Comparison of ENCODE assay signal across 20 cellular contexts in the genomic region with DNA sequence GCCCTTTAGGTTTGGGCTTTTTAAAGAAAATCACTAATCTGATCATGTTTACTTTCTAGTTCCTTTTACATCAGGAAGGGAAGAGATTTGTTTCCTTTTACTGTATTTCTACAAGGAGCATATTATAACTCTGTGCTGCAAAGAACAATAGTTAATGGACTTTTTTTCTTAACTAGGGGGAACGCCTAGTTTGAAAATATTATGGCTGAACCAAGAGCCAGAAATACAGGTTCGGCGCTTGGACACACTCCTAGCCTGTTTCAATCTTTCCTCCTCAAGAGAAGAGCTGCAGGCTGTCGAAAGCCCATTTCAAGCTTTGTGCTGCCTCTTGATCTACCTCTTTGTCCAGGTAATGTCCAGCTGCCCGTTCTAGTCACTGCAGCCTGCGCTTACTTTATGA. TPM values are rescaled to one million over a fixed set of nuclear protein-coding genes. Genes with fewer than 3 reads are reported as not detected.
A peak's percentile ranks its signal among the peaks of the same experiment; 100 is the strongest.
DNase-seq lines count a peak whose midpoint lies in the region; ATAC-seq, FAIRE-seq and TF ChIP-seq lines count a peak whose summit lies in the region.
"Had no signal": no experiment of that assay in that cellular context is flagged by ENCODE, and none has a peak within 500 bp of the region (broad histone marks: within the 10 kb centered on the region; RNA-seq: fewer than 3 reads in every experiment).

No MANE protein-coding gene starts in this region.

- BruUV-seq in endothelial cell of umbilical vein (replicated peaks; lab: Mats Ljungman, UMichigan), result no TSS peak

- H3K4me1 ChIP-seq in endothelial cell of umbilical vein (ENCODE audit: control insufficient read depth, extremely low read depth, insufficient read depth, low read length) (peaks cover 17% of the 10 kb centered on the region), esophagus squamous epithelium (peaks cover 5 to 39% (median 10%) of the 10 kb centered on the region in 3 donors), suprapubic skin (peaks cover 16% of the 10 kb centered on the region), psoas muscle (peaks cover 4% of the 10 kb centered on the region)
- H3K4me1 ChIP-seq: BE2C, HAP-1 had no signal

- CTCF ChIA-PET in endothelial cell of umbilical vein (lab: Charles Lee), result no interaction called here

- 62 to 81% methylated on average over 6 of the region's 6 CpGs for WGBS in esophagus squamous epithelium, 2 donors
- WGBS in suprapubic skin, result 66% methylated on average over 6 of the region's 6 CpGs
- WGBS in psoas muscle, 3 donors, result 71 to 75% (median 71%) methylated on average over 6 of the region's 6 CpGs

- H3K36me3 ChIP-seq in endothelial cell of umbilical vein (ENCODE audit: control insufficient read depth in 2 of 2, extremely low read depth in 1 of 2, insufficient read depth in 2 of 2, low read length in 2 of 2) (peaks cover under 1 to 10% of the 10 kb centered on the region in 2 experiments), esophagus squamous epithelium (peaks cover 0 to 62% (median 19%) of the 10 kb centered on the region in 3 donors), suprapubic skin (peaks cover 39% of the 10 kb centered on the region), psoas muscle (ENCODE audit: insufficient read depth in 1 of 2, low read depth in 1 of 2) (peaks cover 5 to 45% of the 10 kb centered on the region in 2 donors)

- TF ChIP-seq EP300 in suprapubic skin (IDR thresholded peaks at IDR 0.05), result no peak

- no peak overlapping the region for H3K4me3 ChIP-seq in endothelial cell of umbilical vein (replicated peaks in 1 of 3; ENCODE audit: insufficient read depth in 1 of 3, low read depth in 1 of 3, low read length in 3 of 3)
- no peak overlapping the region for H3K4me3 ChIP-seq in esophagus squamous epithelium
- no peak overlapping the region for H3K4me3 ChIP-seq in suprapubic skin
- no peak overlapping the region for H3K4me3 ChIP-seq in psoas muscle
- H3K4me3 ChIP-seq: GM23248, HAP-1 had no signal

- TF ChIP-seq CTCF in endothelial cell of umbilical vein (IDR thresholded peaks at IDR 0.05; ENCODE audit: extremely low read depth in 1 of 2, insufficient read depth in 1 of 2, low read depth in 1 of 2, low read length in 2 of 2) (no peak), esophagus squamous epithelium (IDR thresholded peaks at IDR 0.05) (no peak), suprapubic skin (IDR thresholded peaks at IDR 0.05) (no peak), psoas muscle (IDR thresholded peaks at IDR 0.05) (no peak)

- DNase-seq in endothelial cell of umbilical vein (ENCODE audit: low read depth, low spot score), result peak; percentile 25
- no peak for DNase-seq in esophagus squamous epithelium (lab: John Stamatoyannopoulos, UW)
- DNase-seq in suprapubic skin (ENCODE audit: low spot score in 2 of 2), result no peak
- DNase-seq in psoas muscle, result no peak
- no peak for DNase-seq in NCI-H2171 treated with DMSO at 0.1 percent for 48 hours (lab: John Stamatoyannopoulos, UW)
- DNase-seq: BE2C; C1 segment of cervical spinal cord; CD8-positive, alpha-beta memory T cell; COR-L47; DMS 273 treated with DMSO at 0.1 percent for 48 hours; DMS53; DND-41; EL had no signal

- no peaks in the 10 kb centered on the region for H4K20me1 ChIP-seq in endothelial cell of umbilical vein (replicated peaks; ENCODE audit: control insufficient read depth, extremely low read depth, insufficient read depth, low read length)

- no peak for FAIRE-seq in endothelial cell of umbilical vein (lab: Jason Lieb, UNC)
- FAIRE-seq: A204.1, G401.6, GM12891, GM19239 had no signal

- intact Hi-C loops in endothelial cell of umbilical vein (cut with micrococcal nuclease), result loop anchor here (5.0 kb wide), 1 partner anchor 89 kb away; no protein-coding TSS in a partner anchor
- intact Hi-C loops in esophagus squamous epithelium (cut with DNase I), result no loop called here
- intact Hi-C loops in psoas muscle (cut with DNase I), result no loop called here

- TF ChIP-seq POLR2A in endothelial cell of umbilical vein (IDR thresholded peaks at IDR 0.05; ENCODE audit: low read depth, low read length), result no peak
- TF ChIP-seq POLR2A in esophagus squamous epithelium (IDR thresholded peaks at IDR 0.05), result no peak
- no peak for TF ChIP-seq POLR2A in suprapubic skin (IDR thresholded peaks at IDR 0.05)

- no peak overlapping the region for H3K4me2 ChIP-seq in endothelial cell of umbilical vein (ENCODE audit: insufficient read depth, low read length)

- H3K79me2 ChIP-seq in endothelial cell of umbilical vein (ENCODE audit: control insufficient read depth, insufficient read depth, low read length), result peaks cover 7% of the 10 kb centered on the region

- POLR2A ChIA-PET in endothelial cell of umbilical vein (lab: Charles Lee), result no interaction called here

- no peaks in the 10 kb centered on the region for H3K27me3 ChIP-seq in endothelial cell of umbilical vein (ENCODE audit: control insufficient read depth in 2 of 2, insufficient read depth in 2 of 2, low read length in 2 of 2)
- no peaks in the 10 kb centered on the region for H3K27me3 ChIP-seq in esophagus squamous epithelium
- H3K27me3 ChIP-seq in suprapubic skin, result no peaks in the 10 kb centered on the region
- H3K27me3 ChIP-seq in psoas muscle (ENCODE audit: insufficient read depth in 3 of 3, low read length in 2 of 3), result no peaks in the 10 kb centered on the region
- H3K27me3 ChIP-seq: BE2C had no signal

- H3K9me1 ChIP-seq in endothelial cell of umbilical vein (replicated peaks; ENCODE audit: control insufficient read depth, extremely low read depth, insufficient read depth, low read length), result no peaks in the 10 kb centered on the region

- ATAC-seq in GM19324 (IDR thresholded peaks at IDR 0.05; ENCODE audit: low FRiP score, unreplicated experiment), result no peak
- no peak for ATAC-seq in psoas muscle

- H3K9me3 ChIP-seq in endothelial cell of umbilical vein (replicated peaks; ENCODE audit: control insufficient read depth, insufficient read depth, low read length), result no peaks in the 10 kb centered on the region
- peaks cover 0 to 9% (median 0%) of the 10 kb centered on the region in 3 donors for H3K9me3 ChIP-seq in esophagus squamous epithelium
- H3K9me3 ChIP-seq in suprapubic skin, result no peaks in the 10 kb centered on the region
- H3K9me3 ChIP-seq in psoas muscle, result no peaks in the 10 kb centered on the region
- H3K9me3 ChIP-seq: BE2C, HAP-1 had no signal

- H3K9ac ChIP-seq in endothelial cell of umbilical vein (replicated peaks; ENCODE audit: extremely low read depth, insufficient read depth, low read length), result no peak overlapping the region
- H3K9ac ChIP-seq: GM23248 had no signal

- dilution Hi-C loops in endothelial cell of umbilical vein (cut with MboI; ENCODE audit: extremely low pct_ligation_motif_present, low sequenced_read_pairs), result no loop called here

- no peak overlapping the region for H2AFZ ChIP-seq in endothelial cell of umbilical vein (ENCODE audit: low read depth, low read length)
- H2AFZ ChIP-seq: GM23248 had no signal

- H3K27ac ChIP-seq in endothelial cell of umbilical vein (ENCODE audit: insufficient read depth, low read depth, low read length) (no peak overlapping the region), esophagus squamous epithelium (peak overlapping the region in 3 of 4 donors; percentile 22 to 54 (median 40)), suprapubic skin (peak overlapping the region; percentile 43), psoas muscle (no peak overlapping the region)
- H3K27ac ChIP-seq: GM23248 had no signal

TF ChIP-seq in endothelial cell of umbilical vein, 7 proteins besides CTCF, POLR2A, EP300 and RAD21:
- TF ChIP-seq POLR2AphosphoS5 (IDR thresholded peaks at IDR 0.05; ENCODE audit: insufficient read depth, low read depth, low read length), result no peak
- TF ChIP-seq GATA2 (IDR thresholded peaks at IDR 0.05; ENCODE audit: insufficient read depth, insufficient read length, low read depth, low read length), result no peak
- no peak for TF ChIP-seq MYC (IDR thresholded peaks at IDR 0.05; ENCODE audit: low read depth, low read length)
- TF ChIP-seq JUN (IDR thresholded peaks at IDR 0.05; ENCODE audit: borderline replicate concordance, insufficient read depth, insufficient read length, low read depth), result no peak
- TF ChIP-seq EZH2 (IDR thresholded peaks at IDR 0.05; ENCODE audit: borderline replicate concordance, low read depth, low read length, severe bottlenecking), result no peak
- TF ChIP-seq, protein P1, sequence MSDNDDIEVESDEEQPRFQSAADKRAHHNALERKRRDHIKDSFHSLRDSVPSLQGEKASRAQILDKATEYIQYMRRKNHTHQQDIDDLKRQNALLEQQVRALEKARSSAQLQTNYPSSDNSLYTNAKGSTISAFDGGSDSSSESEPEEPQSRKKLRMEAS (IDR thresholded peaks at IDR 0.05; ENCODE audit: insufficient read depth, insufficient read length), result no peak
- TF ChIP-seq FOS (IDR thresholded peaks at IDR 0.05; ENCODE audit: borderline replicate concordance, insufficient read depth, low read length), result no peak

RNA-seq across cellular contexts. Expression of a gene that starts 41.4 kb away (rescaled TPM):
- 28.1 and 28.2 TPM in 2 replicates for total RNA-seq in endothelial cell of umbilical vein
- polyA plus RNA-seq in endothelial cell of umbilical vein, result 9.9 and 10.8 TPM in 2 replicates
- polyA plus RNA-seq in endothelial cell of umbilical vein (2011; cell fraction: cytosol; rRNA removed), result 7.7 and 9.2 TPM in 2 replicates
- polyA plus RNA-seq in endothelial cell of umbilical vein (2011; cell fraction: nucleus; rRNA removed), result 24.8 and 25.3 TPM in 2 replicates
- 17.0 and 20.3 TPM in 2 replicates for polyA plus RNA-seq in endothelial cell of umbilical vein (2012)
- polyA minus RNA-seq in endothelial cell of umbilical vein, result 33.3 and 42.2 TPM in 2 replicates
- polyA minus RNA-seq in endothelial cell of umbilical vein (2011; cell fraction: cytosol; rRNA and poly(A)+ RNA removed), result 4.5 TPM
- polyA minus RNA-seq in endothelial cell of umbilical vein (2011; cell fraction: nucleus; rRNA and poly(A)+ RNA removed), result 44.1 and 70.7 TPM in 2 replicates
- 10 to 100 TPM in 3 of 4 donors, 1 to 10 TPM in 1; 8.4 to 25.6 (median 12.9) TPM for total RNA-seq in esophagus squamous epithelium
- 10 to 100 TPM; 19.9 to 55.4 (median 27.6) TPM for total RNA-seq in suprapubic skin
- 10 to 100 TPM; 17.2 to 24.2 (median 23.7) TPM for total RNA-seq in psoas muscle
- polyA plus RNA-seq in psoas muscle, result 10 to 100 TPM in 1 of 3 donors, 1 to 10 TPM in 2; 9.2 to 19.4 (median 9.4) TPM

RNA-seq across cellular contexts. Expression of a gene that starts 57.1 kb away (rescaled TPM):
- total RNA-seq in endothelial cell of umbilical vein, result 2.0 and 2.3 TPM in 2 replicates
- polyA plus RNA-seq in endothelial cell of umbilical vein, result 1.4 and 1.7 TPM in 2 replicates
- 1.1 and 1.8 TPM in 2 replicates for polyA plus RNA-seq in endothelial cell of umbilical vein (2011; cell fraction: cytosol; rRNA removed)
- 4.3 and 4.9 TPM in 2 replicates for polyA plus RNA-seq in endothelial cell of umbilical vein (2011; cell fraction: nucleus; rRNA removed)
- polyA plus RNA-seq in endothelial cell of umbilical vein (2012), result 1.4 and 2.2 TPM in 2 replicates
- polyA minus RNA-seq in endothelial cell of umbilical vein, result 0.83 and 1.1 TPM in 2 replicates
- polyA minus RNA-seq in endothelial cell of umbilical vein (2011; cell fraction: cytosol; rRNA and poly(A)+ RNA removed), result not detected
- polyA minus RNA-seq in endothelial cell of umbilical vein (2011; cell fraction: nucleus; rRNA and poly(A)+ RNA removed), result 0.77 and 1.9 TPM in 2 replicates
- 10 to 100 TPM in 3 of 4 donors, 1 to 10 TPM in 1; 8.3 to 37.6 (median 15.1) TPM for total RNA-seq in esophagus squamous epithelium
- total RNA-seq in suprapubic skin, result 10 to 100 TPM; 32.6 to 75.6 (median 46.9) TPM
- total RNA-seq in psoas muscle, result 1 to 10 TPM; 2.9 to 5.3 (median 4.6) TPM
- polyA plus RNA-seq in psoas muscle, result 1 to 10 TPM; 1.5 to 1.8 (median 1.6) TPM

Comparison
In these comparisons a context has a peak if more than half of its experiments do, and no peak if none do; other contexts are left out.
1. H3K27ac ChIP-seq: peak in esophagus squamous epithelium (3 of 4) and suprapubic skin (single experiment); none in endothelial cell of umbilical vein (single experiment) and psoas muscle (single experiment).